In the genomic region with DNA sequence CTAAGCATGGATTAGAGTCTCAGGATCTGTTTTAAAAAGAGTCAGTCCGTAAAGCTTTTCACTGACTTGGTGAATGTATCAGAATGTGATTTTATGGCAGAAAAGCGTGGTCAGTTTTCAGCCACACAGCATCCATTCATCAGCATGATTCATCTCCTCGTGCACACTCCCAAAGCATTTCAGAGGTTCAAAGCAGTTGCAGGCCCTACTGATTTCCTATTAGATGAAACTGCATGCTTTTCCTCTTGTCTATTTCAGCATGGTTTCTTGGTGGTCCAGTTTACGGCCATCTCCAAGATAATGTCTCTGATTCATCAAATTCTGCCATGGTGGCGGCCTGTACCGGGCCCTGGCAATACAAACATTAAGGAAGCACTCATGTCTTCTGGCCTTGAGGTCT, we compare ENCODE assay signal across 20 cellular contexts. TPM values are rescaled to one million over a fixed set of nuclear protein-coding genes. Genes with fewer than 3 reads are reported as not detected.
DNase-seq lines count a peak whose midpoint lies in the region; ATAC-seq and TF ChIP-seq lines count a peak whose summit lies in the region.
"Had no signal": no experiment of that assay in that cellular context is flagged by ENCODE, and none has a peak within 500 bp of the region (broad histone marks: within the 10 kb centered on the region; RNA-seq: fewer than 3 reads in every experiment).

No MANE protein-coding gene starts in this region.

- H3K4me2 ChIP-seq in GM23248 (ENCODE audit: unreplicated experiment): no peak overlapping the region

- no peaks in the 10 kb centered on the region for H3K9me3 ChIP-seq in GM23248 (ENCODE audit: low read depth)
- H3K9me3 ChIP-seq in heart right ventricle: no peaks in the 10 kb centered on the region
- H3K9me3 ChIP-seq: breast epithelium, esophagus squamous epithelium, sigmoid colon had no signal

- H3K27me3 Mint-ChIP-seq in T-helper 2 cell treated with Interferon-gamma antibody and Interleukin-4, amounts not matched to agents 5 μg/mL and 100 μg/mL, for 36 hours (ENCODE audit: low read depth): peaks cover 26% of the 10 kb centered on the region

- H3K4me3 Mint-ChIP-seq in T-helper 2 cell treated with Interferon-gamma antibody and Interleukin-4, amounts not matched to agents 5 μg/mL and 100 μg/mL, for 36 hours: no peak overlapping the region
- H3K4me3 Mint-ChIP-seq: activated CD4-positive, alpha-beta T cell treated with anti-CD3 and anti-CD28 coated beads, Interleukin-2, amount 10 ng/mL, durations not matched to agents 7 days and 5 days; activated naive CD4-positive, alpha-beta T cell treated with anti-CD3 and anti-CD28 coated beads, Interleukin-2, amount 10 ng/mL, durations not matched to agents 7 days and 5 days; CD8-positive, alpha-beta memory T cell had no signal

- H3K36me3 ChIP-seq in GM23248 (ENCODE audit: low read depth): no peaks in the 10 kb centered on the region
- H3K36me3 ChIP-seq in kidney epithelial cell (ENCODE audit: control insufficient read depth, insufficient read depth, low read length): no peaks in the 10 kb centered on the region
- H3K36me3 ChIP-seq in heart right ventricle: no peaks in the 10 kb centered on the region
- H3K36me3 ChIP-seq: breast epithelium, esophagus squamous epithelium, sigmoid colon had no signal

- H3K4me3 ChIP-seq in GM23248 (no peak overlapping the region), astrocyte of the spinal cord (ENCODE audit: low read depth, low read length) (no peak overlapping the region), kidney epithelial cell (ENCODE audit: low read depth, low read length) (no peak overlapping the region), heart right ventricle (no peak overlapping the region)
- H3K4me3 ChIP-seq: breast epithelium, esophagus squamous epithelium, sigmoid colon had no signal

- H3K4me1 ChIP-seq in GM23248 (ENCODE audit: insufficient read depth) (peaks cover 5% of the 10 kb centered on the region), heart right ventricle (peaks cover 0 to 5% (median 0%) of the 10 kb centered on the region in 9 donors)
- H3K4me1 ChIP-seq: breast epithelium had no signal

- no peak overlapping the region for H3K27ac ChIP-seq in GM23248
- H3K27ac ChIP-seq in heart right ventricle: no peak overlapping the region
- H3K27ac ChIP-seq: breast epithelium, esophagus squamous epithelium, sigmoid colon had no signal

- in situ Hi-C loops in GM23248 (cut with MboI): no loop called here
- in situ Hi-C loops in astrocyte of the spinal cord (cut with HindIII; ENCODE audit: low sequenced_read_pairs): no loop called here

- DNase-seq in AG08395 (ENCODE audit: low spot score) (peak; percentile 53), GM23248 (peak; percentile 71), astrocyte of the spinal cord (ENCODE audit: low read depth, low spot score) (peak; percentile 41), kidney epithelial cell (ENCODE audit: low read depth) (peak; percentile 28), heart right ventricle (no peak), LoVo (ENCODE audit: low spot score) (no peak)
- no peak for DNase-seq in T-helper 2 cell treated with Interferon-gamma antibody and Interleukin-4, amounts not matched to agents 5 μg/mL and 100 μg/mL, for 36 hours (ENCODE audit: low spot score)
- DNase-seq: ACHN; activated CD4-positive, alpha-beta T cell treated with anti-CD3 and anti-CD28 coated beads, Interleukin-2, amount 10 ng/mL, durations not matched to agents 7 days and 5 days; activated naive CD4-positive, alpha-beta T cell treated with anti-CD3 and anti-CD28 coated beads, Interleukin-2, amount 10 ng/mL, durations not matched to agents 7 days and 5 days; activated T-cell treated with anti-CD3 and anti-CD28 coated beads, Interleukin-2, amount 50 U/mL, for 1 hour; CD8-positive, alpha-beta memory T cell; esophagus squamous epithelium; hypothalamus; NCI-H1048; NCI-H2081 treated with DMSO at 0.1 percent for 48 hours; occipital lobe; sigmoid colon had no signal

- no peak overlapping the region for H2AFZ ChIP-seq in GM23248

- intact Hi-C loops in heart right ventricle (cut with DNase I): no loop called here

- no peaks in the 10 kb centered on the region for H4K20me1 ChIP-seq in GM23248 (ENCODE audit: insufficient read depth)

- H3K27me3 ChIP-seq in GM23248 (replicated peaks; ENCODE audit: insufficient read depth) (no peaks in the 10 kb centered on the region; the same call in 1 of the 2 replicates), kidney epithelial cell (ENCODE audit: control insufficient read depth, insufficient read depth, low read length) (no peaks in the 10 kb centered on the region), heart right ventricle (peaks cover 0 to 13% (median 0%) of the 10 kb centered on the region in 7 donors)
- H3K27me3 ChIP-seq: breast epithelium, sigmoid colon had no signal

- no peaks in the 10 kb centered on the region for H3K79me2 ChIP-seq in GM23248 (ENCODE audit: insufficient read depth)

- H3K9me2 ChIP-seq in GM23248 (ENCODE audit: insufficient read depth): no peaks in the 10 kb centered on the region

- H3K27ac Mint-ChIP-seq in T-helper 2 cell treated with Interferon-gamma antibody and Interleukin-4, amounts not matched to agents 5 μg/mL and 100 μg/mL, for 36 hours: no peak overlapping the region
- H3K27ac Mint-ChIP-seq: activated CD4-positive, alpha-beta T cell treated with anti-CD3 and anti-CD28 coated beads, Interleukin-2, amount 10 ng/mL, durations not matched to agents 7 days and 5 days; activated naive CD4-positive, alpha-beta T cell treated with anti-CD3 and anti-CD28 coated beads, Interleukin-2, amount 10 ng/mL, durations not matched to agents 7 days and 5 days had no signal

- WGBS in GM23248 (ENCODE audit: low coverage in 1 of 2, low lambda C conversion rate in 2 of 2, missing lambda C conversion rate in 2 of 2), 2 experiments: 61 to 63% methylated on average over 6 of the region's 6 CpGs
- WGBS in heart right ventricle, 2 donors: 89 to 94% methylated on average over 6 of the region's 6 CpGs

- no peaks in the 10 kb centered on the region for H3K4me1 Mint-ChIP-seq in T-helper 2 cell treated with Interferon-gamma antibody and Interleukin-4, amounts not matched to agents 5 μg/mL and 100 μg/mL, for 36 hours (ENCODE audit: low read depth)
- H3K4me1 Mint-ChIP-seq: activated CD4-positive, alpha-beta T cell treated with anti-CD3 and anti-CD28 coated beads, Interleukin-2, amount 10 ng/mL, durations not matched to agents 7 days and 5 days; activated naive CD4-positive, alpha-beta T cell treated with anti-CD3 and anti-CD28 coated beads, Interleukin-2, amount 10 ng/mL, durations not matched to agents 7 days and 5 days had no signal

- H3K9ac ChIP-seq in GM23248: no peak overlapping the region

- TF ChIP-seq CTCF in astrocyte of the spinal cord (IDR thresholded peaks at IDR 0.05; ENCODE audit: low read depth, low read length): no peak
- TF ChIP-seq CTCF in kidney epithelial cell (IDR thresholded peaks at IDR 0.05; ENCODE audit: insufficient read depth, low read length, poor library complexity, severe bottlenecking): no peak
- no peak for TF ChIP-seq CTCF in heart right ventricle (IDR thresholded peaks at IDR 0.05)

- ATAC-seq in heart right ventricle: no peak
- no peak for ATAC-seq in GM21526 (IDR thresholded peaks at IDR 0.05; ENCODE audit: low FRiP score, unreplicated experiment)

- no peaks in the 10 kb centered on the region for H3K36me3 Mint-ChIP-seq in T-helper 2 cell treated with Interferon-gamma antibody and Interleukin-4, amounts not matched to agents 5 μg/mL and 100 μg/mL, for 36 hours (ENCODE audit: low read depth)
- H3K36me3 Mint-ChIP-seq: activated naive CD4-positive, alpha-beta T cell treated with anti-CD3 and anti-CD28 coated beads, Interleukin-2, amount 10 ng/mL, durations not matched to agents 7 days and 5 days; CD8-positive, alpha-beta memory T cell had no signal

- no peaks in the 10 kb centered on the region for H3K9me3 Mint-ChIP-seq in T-helper 2 cell treated with Interferon-gamma antibody and Interleukin-4, amounts not matched to agents 5 μg/mL and 100 μg/mL, for 36 hours
- H3K9me3 Mint-ChIP-seq: CD8-positive, alpha-beta memory T cell had no signal

- H3F3A ChIP-seq in GM23248 (ENCODE audit: insufficient read depth): 0 out of 2 replicates have a peak, but pooled peaks cover 7% of the 10 kb centered on the region

RNA-seq across cellular contexts. Expression of gene PARD6G, which starts 4.8 kb away (rescaled TPM):
- total RNA-seq in GM23248 (2014; rRNA removed; shearing (Covaris generic)): 0.22 TPM in 1 of 2 replicates, not detected in the other
- polyA plus RNA-seq in GM23248 (2016; fragmentation: Nextera tagmentation; extraction: Ambion mirVana): 0.42 and 0.53 TPM in 2 replicates
- total RNA-seq in kidney epithelial cell: 9.3 and 9.4 TPM in 2 replicates
- total RNA-seq in heart right ventricle: 1 to 10 TPM; 1.2 to 3.8 (median 2.6) TPM
- 1 to 10 TPM in 1 of 2 donors, under 1 TPM in 1; 0.77 to 2.9 TPM for polyA plus RNA-seq in heart right ventricle

Comparison
In these comparisons a context has a peak if more than half of its experiments do, and no peak if none do; other contexts are left out.
1. DNase-seq: peak in AG08395 (single experiment), GM23248 (single experiment), astrocyte of the spinal cord (single experiment) and kidney epithelial cell (single experiment); none in T-helper 2 cell treated with Interferon-gamma antibody and Interleukin-4, amounts not matched to agents 5 μg/mL and 100 μg/mL, for 36 hours (single experiment), heart right ventricle (0 of 2) and LoVo (single experiment).